8 cellular contexts compared by ENCODE assay signal in genomic region chr4:39526810-39527295, GRCh38. TPM values are rescaled to one million over a fixed set of nuclear protein-coding genes. Genes with fewer than 3 reads are reported as not detected.
A peak's percentile ranks its signal among the peaks of the same experiment; 100 is the strongest.
DNase-seq lines count a peak whose midpoint lies in the region; ATAC-seq, FAIRE-seq and TF ChIP-seq lines count a peak whose summit lies in the region.

No MANE protein-coding gene starts in this region.

- 4% methylated on average over 15 of the region's 31 CpGs for WGBS in A549 (ENCODE audit: missing lambda C conversion rate)
- WGBS in right lobe of liver (ENCODE audit: insufficient coverage, low coverage, low lambda C conversion rate, missing lambda C conversion rate) = 0% methylated on average over 15 of the region's 31 CpGs

- no peak for TF ChIP-seq EP300 in A549 (IDR thresholded peaks at IDR 0.05)

- no peaks in the 10 kb centered on the region for H3K27me3 ChIP-seq in right lobe of liver

- no peak for TF ChIP-seq RAD21 in A549 (conservative IDR thresholded peaks at IDR 0.05 in 1 of 2, IDR thresholded peaks at IDR 0.05 in 1 of 2)

- H3K27ac ChIP-seq in A549 (peak overlapping the region; percentile 96 to 99), right lobe of liver (peak overlapping the region; percentile 84 to 94 (median 91))

- H3K4me3 ChIP-seq in A549 (peak overlapping the region; percentile 92), astrocyte of the cerebellum (ENCODE audit: low read depth, low read length) (peak overlapping the region; percentile 99), right lobe of liver (peak overlapping the region; percentile 95 to 98 (median 97))

- intact Hi-C loops in right lobe of liver (cut with DNase I) = no loop called here
- intact Hi-C loops in sciatic nerve (cut with DNase I) = no loop called here

- no peak for TF ChIP-seq CTCF in A549 (IDR thresholded peaks at IDR 0.05)
- TF ChIP-seq CTCF in astrocyte of the cerebellum (IDR thresholded peaks at IDR 0.05; ENCODE audit: low read depth, low read length, missing control alignments) = no peak
- no peak for TF ChIP-seq CTCF in right lobe of liver (IDR thresholded peaks at IDR 0.05)

- H3K4me1 ChIP-seq in A549 (peaks cover 5% of the 10 kb centered on the region; the same call in 1 of the 3 replicates), right lobe of liver (peaks cover 0 to 30% (median 9%) of the 10 kb centered on the region in 4 donors)

- H3K9me3 ChIP-seq in A549 = peaks cover 15% of the 10 kb centered on the region
- no peaks in the 10 kb centered on the region for H3K9me3 ChIP-seq in right lobe of liver

- no peak for TF ChIP-seq POLR2A in A549 (IDR thresholded peaks at IDR 0.05; ENCODE audit: low read length)
- no peak for TF ChIP-seq POLR2A in right lobe of liver (IDR thresholded peaks at IDR 0.05)

- in situ Hi-C loops in astrocyte of the cerebellum (cut with HindIII; ENCODE audit: low sequenced_read_pairs) = no loop called here

- CTCF ChIA-PET in A549 (lab: Yijun Ruan, JAX) = interaction anchor here (1.0 to 1.1 kb wide), 2 partner anchors 51 to 58 kb away, joined by 3 to 13 read pairs; no protein-coding TSS in a partner anchor

- no peak for FAIRE-seq in A549 (lab: Jason Lieb, UNC)

- ATAC-seq in A549 (no peak), GM19351 (IDR thresholded peaks at IDR 0.05; ENCODE audit: unreplicated experiment) (peak; percentile 17), right lobe of liver (no peak), sciatic nerve (no peak)

- DNase-seq in A549 (ENCODE audit: low read depth in 1 of 2, low spot score in 1 of 2) (no peak), NCI-H526 (lab: John Stamatoyannopoulos, UW) (peak; percentile 32 to 66), astrocyte of the cerebellum (ENCODE audit: low read depth) (no peak), right lobe of liver (no peak), HPDE6-E6E7 (ENCODE audit: extremely low spot score) (no peak), sciatic nerve (ENCODE audit: low spot score) (no peak)
- peak; percentile 61 for DNase-seq in stimulated activated CD8-positive, alpha-beta memory T cell treated with anti-CD3 and anti-CD28 coated beads, Interleukin-4, amount 100 ng/mL, for 48 hours

- H3K4me2 ChIP-seq in A549 = peak overlapping the region; percentile 86

- H3K36me3 ChIP-seq in right lobe of liver = peaks cover 0 to 5% (median 1%) of the 10 kb centered on the region in 4 donors

- POLR2A ChIA-PET in A549 (lab: Yijun Ruan, JAX) = interaction anchor here (0.5 to 3.5 kb wide), 35 partner anchors 9 to 560 kb away, joined by 3 to 38 read pairs (median 4); partner anchors contain the start of genes LIAS, RPL9, SMIM14 and UBE2K

TF ChIP-seq in A549, 52 proteins besides CTCF, POLR2A, EP300 and RAD21:
- TF ChIP-seq RARB (CRISPR knock-in tag; IDR thresholded peaks at IDR 0.05) (peak; percentile 64; the same call in 1 of the 2 replicates), JUN (IDR thresholded peaks at IDR 0.05) (0 out of 5 replicates have a peak, but pooled peaks of 1 of the 2 experiments have one; percentile 10), REST (IDR thresholded peaks at IDR 0.05) (no peak; the same call in 1 of the 2 replicates), PHF8 (IDR thresholded peaks at IDR 0.05; ENCODE audit: borderline replicate concordance, low read depth) (peak; percentile 65; the same call in 1 of the 2 replicates), SREBF2 (IDR thresholded peaks at IDR 0.05) (no peak)
TF ChIP-seq in A549: peak in this region for 3.

RNA-seq across cellular contexts. Expression of gene UGDH, which starts 0.4 kb away (rescaled TPM):
- polyA plus RNA-seq in A549 (2011; rRNA removed) (417 and 610 TPM in 2 replicates), A549 (2017; fragmentation: RNase III; extraction: RNeasy Plus Mini Kit Qiagen cat#74134 plus additional on column Dnase treatment) (597 to 691 TPM (median 679 TPM) in 3 replicates)
- 219 and 276 TPM in 2 replicates for polyA plus RNA-seq in A549 (2012; cell fraction: cytosol; rRNA removed)
- polyA plus RNA-seq in A549 (2012; cell fraction: nucleus; rRNA removed) = 133 and 438 TPM in 2 replicates
- 250 and 294 TPM in 2 replicates for polyA minus RNA-seq in A549 (2011; rRNA and poly(A)+ RNA removed)
- total RNA-seq in right lobe of liver (100 to 1,000 TPM; 134 to 647 (median 244) TPM), sciatic nerve (53.4 TPM)

Comparison
In these comparisons a context has a peak if more than half of its experiments do, and no peak if none do; other contexts are left out.
1. DNase-seq: peak in NCI-H526 (2 of 2) and stimulated activated CD8-positive, alpha-beta memory T cell treated with anti-CD3 and anti-CD28 coated beads, Interleukin-4, amount 100 ng/mL, for 48 hours (single experiment); none in A549 (0 of 2), astrocyte of the cerebellum (single experiment), right lobe of liver (0 of 3), HPDE6-E6E7 (single experiment) and sciatic nerve (single experiment).
2. Peak in every context shown above with its lines, with median percentiles within 50 percentile points of each other: H3K4me3 ChIP-seq.